Comparison of ENCODE assay signal across 9 cellular contexts in the genomic region with DNA sequence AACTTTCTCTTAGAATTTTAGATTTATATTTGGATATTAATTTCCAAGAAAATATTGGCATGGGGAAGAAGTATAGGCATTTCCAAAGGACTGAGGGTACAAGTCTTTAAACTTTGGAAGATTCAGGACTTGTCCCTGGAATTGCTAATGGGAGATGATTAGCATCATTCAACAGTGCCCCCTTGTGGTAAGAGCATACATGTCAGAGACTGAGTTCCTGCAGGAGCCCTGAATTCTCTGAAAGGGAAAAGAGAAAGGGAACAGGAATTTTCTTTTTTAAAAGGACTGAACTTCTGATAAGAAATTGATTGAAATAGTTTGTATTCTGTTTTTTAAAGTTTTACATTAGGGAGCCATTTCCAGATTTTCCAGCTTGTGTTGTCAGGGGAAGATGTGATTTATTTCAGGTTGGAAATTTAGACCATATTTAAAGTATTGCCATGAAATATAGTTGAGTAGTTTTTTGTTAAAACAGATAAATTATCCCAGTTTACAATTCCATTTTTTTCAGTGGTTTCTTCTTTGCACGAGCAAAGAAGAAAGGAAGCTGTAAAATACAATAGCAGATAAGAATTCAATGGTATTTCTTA. TPM values are rescaled to one million over a fixed set of nuclear protein-coding genes. Genes with fewer than 3 reads are reported as not detected.
A peak's percentile ranks its signal among the peaks of the same experiment; 100 is the strongest.
DNase-seq lines count a peak whose midpoint lies in the region; ATAC-seq and TF ChIP-seq lines count a peak whose summit lies in the region.
"Had no signal": no experiment of that assay in that cellular context is flagged by ENCODE, and none has a peak within 500 bp of the region (broad histone marks: within the 10 kb centered on the region; RNA-seq: fewer than 3 reads in every experiment).

No MANE protein-coding gene starts in this region.

- in situ Hi-C loops in KBM-7 (cut with MboI; ENCODE audit: low pct_unique_long_range_greater_than_20kb, low sequenced_read_pairs) (no loop called here), mammary epithelial cell (cut with MboI; ENCODE audit: low sequenced_read_pairs in 2 of 2) (loop anchor here in 1 of 2 donors (25.0 kb wide), 1 partner anchor 665 kb away; no protein-coding TSS in a partner anchor)

- no peaks in the 10 kb centered on the region for H3F3A ChIP-seq in PC-3 (ENCODE audit: low read length, unreplicated experiment)

- intact Hi-C loops in PC-3 (cut with micrococcal nuclease), result loop anchor here (1.0 to 10.0 kb wide), 6 partner anchors 42 to 317 kb away; partner anchors contain the start of gene BMAL2
- intact Hi-C loops in mammary epithelial cell (cut with micrococcal nuclease), result loop anchor here (1.0 to 5.0 kb wide), 5 partner anchors 50 to 320 kb away; partner anchors contain the start of genes BMAL2 and PPFIBP1

- no peaks in the 10 kb centered on the region for H3K27me3 ChIP-seq in PC-3 (ENCODE audit: low read length)
- no peaks in the 10 kb centered on the region for H3K27me3 ChIP-seq in mammary epithelial cell (ENCODE audit: insufficient read depth, low read length)

- H3K79me2 ChIP-seq in PC-3 (ENCODE audit: low read length) (no peaks in the 10 kb centered on the region), mammary epithelial cell (ENCODE audit: insufficient read depth, low read length) (no peaks in the 10 kb centered on the region)

- TF ChIP-seq CTCF in PC-3 (conservative IDR thresholded peaks at IDR 0.05; ENCODE audit: low read depth, low read length) (peak; percentile 99), mammary epithelial cell (conservative IDR thresholded peaks at IDR 0.05 in 1 of 2, IDR thresholded peaks at IDR 0.05 in 1 of 2; ENCODE audit: extremely low read depth in 1 of 2, insufficient read depth in 1 of 2, low read depth in 1 of 2, low read length in 2 of 2) (peak; percentile 78 to 84)

- H3K9me2 ChIP-seq in PC-3 (replicated peaks; ENCODE audit: low read length), result no peaks in the 10 kb centered on the region

- peaks cover 13% of the 10 kb centered on the region for H3K36me3 ChIP-seq in PC-3 (ENCODE audit: low read depth, low read length)
- H3K36me3 ChIP-seq in mammary epithelial cell (ENCODE audit: insufficient read depth, low read length), result peaks cover 20% of the 10 kb centered on the region

- CTCF ChIA-PET in PC-3 (lab: Charles Lee) (no interaction called here), mammary epithelial cell (lab: Charles Lee; ENCODE audit: low non-redundant PET) (interaction anchor here (0.7 kb wide), 1 partner anchor 102 kb away, joined by 3 read pairs; no protein-coding TSS in a partner anchor)

- no peak overlapping the region for H2AFZ ChIP-seq in PC-3 (ENCODE audit: low read length)
- no peak overlapping the region for H2AFZ ChIP-seq in mammary epithelial cell (ENCODE audit: low read depth, low read length)

- H3K27ac ChIP-seq in PC-3 (ENCODE audit: low read length) (peak overlapping the region; percentile 21), mammary epithelial cell (ENCODE audit: insufficient read depth, low read depth, low read length) (no peak overlapping the region)

- H4K20me1 ChIP-seq in PC-3 (ENCODE audit: low read length) (no peaks in the 10 kb centered on the region), mammary epithelial cell (ENCODE audit: insufficient read depth, low read length) (no peaks in the 10 kb centered on the region)

- 35% methylated on average over 1 of the region's 1 CpG for WGBS in mammary epithelial cell (ENCODE audit: low coverage, missing lambda C conversion rate)

- no TSS peak for BruUV-seq in PC-3 (replicated peaks; lab: Mats Ljungman, UMichigan)
- no TSS peak for BruUV-seq in mammary epithelial cell (replicated peaks; lab: Mats Ljungman, UMichigan)

- H3K4me2 ChIP-seq in PC-3 (ENCODE audit: low read length) (no peak overlapping the region), mammary epithelial cell (ENCODE audit: insufficient read depth, low read depth, low read length) (no peak overlapping the region)

- ATAC-seq in PC-3 (peak; percentile 96), HG02763 (IDR thresholded peaks at IDR 0.05; ENCODE audit: unreplicated experiment) (no peak)

- H3K4me1 ChIP-seq in PC-3 (ENCODE audit: insufficient read depth, low read length) (peaks cover 7% of the 10 kb centered on the region), mammary epithelial cell (ENCODE audit: insufficient read depth, low read length) (peaks cover 10% of the 10 kb centered on the region)

- POLR2A ChIA-PET in PC-3 (lab: Charles Lee; ENCODE audit: unreplicated experiment), result no interaction called here

- DNase-seq in NOMO-1 treated with DMSO at 0.1 percent for 48 hours (lab: John Stamatoyannopoulos, UW; ENCODE audit: unreplicated experiment), result peak; percentile 16
- DNase-seq in NOMO-1 treated with dmso at 0.1 percent for 144 hours (lab: John Stamatoyannopoulos, UW; ENCODE audit: unreplicated experiment), result no peak
- DNase-seq in KBM-7, result peak; percentile 55
- peak; percentile 97 for DNase-seq in PC-3
- peak; percentile 67 for DNase-seq in mammary epithelial cell
- peak; percentile 95 for DNase-seq in inferior parietal cortex (ENCODE audit: extremely low spot score)
- peak in 2 of 3 experiments; percentile 12 to 30 for DNase-seq in stimulated activated CD4-positive, alpha-beta T cell treated with anti-CD3 and anti-CD28 coated beads, TNF-alpha, amount 100 ng/mL, for 24 hours (ENCODE audit: low read depth in 3 of 3)

- H3K9ac ChIP-seq in PC-3 (ENCODE audit: low read length) (0 out of 2 replicates have a peak overlapping the region, but pooled peaks have one; percentile 3), mammary epithelial cell (ENCODE audit: insufficient read depth, low read length) (no peak overlapping the region)

- H3K4me3 ChIP-seq in PC-3 (ENCODE audit: low read length) (no peak overlapping the region), mammary epithelial cell (replicated peaks in 1 of 3; ENCODE audit: insufficient read depth in 1 of 3, low read depth in 2 of 3, low read length in 3 of 3) (no peak overlapping the region)

- dilution Hi-C loops in mammary epithelial cell (cut with HindIII; ENCODE audit: low sequenced_read_pairs), result no loop called here

- no peaks in the 10 kb centered on the region for H3K9me3 ChIP-seq in PC-3 (ENCODE audit: low read length)
- H3K9me3 ChIP-seq in mammary epithelial cell (replicated peaks; ENCODE audit: insufficient read depth, low read length), result no peaks in the 10 kb centered on the region

RNA-seq across cellular contexts. Expression of gene REP15, which starts 44.0 kb away (rescaled TPM):
- total RNA-seq in PC-3 (2014; rRNA removed) (1.6 and 2.4 TPM in 2 replicates), mammary epithelial cell (1 to 10 TPM; 2.0 to 2.1 TPM)
- polyA plus RNA-seq in mammary epithelial cell, result 1.0 TPM
- 5.7 TPM for polyA minus RNA-seq in mammary epithelial cell
- polyA plus RNA-seq: CD8-positive, alpha-beta memory T cell had no signal

RNA-seq across cellular contexts. Expression of gene MRPS35, which starts 58.4 kb away (rescaled TPM):
- total RNA-seq in PC-3 (2014; rRNA removed), result 82.5 and 117 TPM in 2 replicates
- total RNA-seq in mammary epithelial cell, result 10 to 100 TPM; 33.5 to 36.9 TPM
- 53.1 TPM for polyA plus RNA-seq in mammary epithelial cell
- 16.3 TPM for polyA minus RNA-seq in mammary epithelial cell
